ENCODE assay signal across 9 cellular contexts in the genomic region with DNA sequence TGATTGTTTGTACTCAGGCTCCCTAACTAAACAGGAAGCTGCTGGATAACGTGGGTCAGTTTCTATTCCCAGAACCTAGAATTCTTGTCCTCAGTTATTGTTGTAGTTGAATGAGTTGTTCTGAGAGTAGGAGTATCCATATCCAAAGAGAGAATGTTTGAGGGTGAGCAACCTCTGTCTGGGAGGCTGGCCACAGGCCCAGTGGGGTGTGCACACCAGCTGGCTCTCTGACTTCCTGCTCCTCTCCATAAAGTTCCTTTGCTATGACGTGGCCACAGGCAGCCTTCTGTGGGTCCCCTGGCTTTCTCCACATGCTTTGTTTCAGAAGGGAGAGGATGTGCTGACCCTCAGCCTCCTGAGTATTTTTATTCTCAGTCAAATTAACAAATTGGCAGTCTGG. TPM values are rescaled to one million over a fixed set of nuclear protein-coding genes. Genes with fewer than 3 reads are reported as not detected.
DNase-seq lines count a peak whose midpoint lies in the region; ATAC-seq, FAIRE-seq and TF ChIP-seq lines count a peak whose summit lies in the region.
"Had no signal": no experiment of that assay in that cellular context is flagged by ENCODE, and none has a peak within 500 bp of the region (broad histone marks: within the 10 kb centered on the region; RNA-seq: fewer than 3 reads in every experiment).

No MANE protein-coding gene starts in this region.

- no peaks in the 10 kb centered on the region for H3K9me3 Mint-ChIP-seq in chondrocyte (ENCODE audit: low read depth)

- no peak overlapping the region for H3K4me3 Mint-ChIP-seq in chondrocyte (ENCODE audit: unreplicated experiment)
- H3K4me3 Mint-ChIP-seq: naive thymus-derived CD4-positive, alpha-beta T cell had no signal

- no peaks in the 10 kb centered on the region for H3K4me1 ChIP-seq in left lung

- H3K27ac Mint-ChIP-seq in chondrocyte (ENCODE audit: unreplicated experiment): peak overlapping the region; percentile 85
- H3K27ac Mint-ChIP-seq: naive thymus-derived CD4-positive, alpha-beta T cell had no signal

- no peaks in the 10 kb centered on the region for H3K36me3 ChIP-seq in left lung

- no peak for FAIRE-seq in HTR-8/SVneo (lab: Jason Lieb, UNC)

- no peaks in the 10 kb centered on the region for H3K9me3 ChIP-seq in left lung

- H3K27me3 ChIP-seq in left lung: no peaks in the 10 kb centered on the region

- DNase-seq in AG08396 (ENCODE audit: low spot score) (peak; percentile 91), HTR-8/SVneo (ENCODE audit: insufficient read length, low spot score) (peak; percentile 82), chondrocyte (ENCODE audit: low spot score) (no peak), left lung (peak in 1 of 2 donors; percentile 40), mesenteric fat pad (ENCODE audit: low spot score) (no peak), NOMO-1 treated with DMSO at 0.1 percent for 48 hours (lab: John Stamatoyannopoulos, UW; ENCODE audit: unreplicated experiment) (no peak)
- no peak for DNase-seq in central memory CD4-positive, alpha-beta T cell
- DNase-seq: naive thymus-derived CD4-positive, alpha-beta T cell had no signal

- intact Hi-C loops in left lung (cut with DNase I): no loop called here

- H3K4me1 Mint-ChIP-seq in chondrocyte (ENCODE audit: low read depth): peaks cover 12% of the 10 kb centered on the region
- H3K4me1 Mint-ChIP-seq: naive thymus-derived CD4-positive, alpha-beta T cell had no signal

- H3K27me3 Mint-ChIP-seq in chondrocyte (ENCODE audit: low read depth): no peaks in the 10 kb centered on the region

- H3K4me3 ChIP-seq in left lung: no peak overlapping the region

- ATAC-seq in left lung: peak; percentile 65
- no peak for ATAC-seq in HG02938 (IDR thresholded peaks at IDR 0.05; ENCODE audit: unreplicated experiment)
- ATAC-seq: naive thymus-derived CD4-positive, alpha-beta T cell had no signal

- TF ChIP-seq CTCF in chondrocyte (IDR thresholded peaks at IDR 0.05) (no peak), left lung (IDR thresholded peaks at IDR 0.05) (no peak)

- no peaks in the 10 kb centered on the region for H3K36me3 Mint-ChIP-seq in chondrocyte (ENCODE audit: low read depth)
- H3K36me3 Mint-ChIP-seq: naive thymus-derived CD4-positive, alpha-beta T cell had no signal

- no peak overlapping the region for H3K27ac ChIP-seq in left lung

RNA-seq across cellular contexts. Expression of a gene that starts 47.7 kb away (rescaled TPM):
- total RNA-seq in chondrocyte: 0.97 to 2.6 TPM (median 2.4 TPM) in 3 replicates
- 1 to 10 TPM in 1 of 2 donors, under 1 TPM in 1; 0.82 to 1.0 TPM for total RNA-seq in left lung
- total RNA-seq in mesenteric fat pad: 0.48 TPM

Comparison
In these comparisons a context has a peak if more than half of its experiments do, and no peak if none do; other contexts are left out.
1. DNase-seq: peak in AG08396 (single experiment) and HTR-8/SVneo (single experiment); none in chondrocyte (single experiment), mesenteric fat pad (single experiment), NOMO-1 treated with DMSO at 0.1 percent for 48 hours (single experiment) and central memory CD4-positive, alpha-beta T cell (single experiment).